In genomic region chr1:2642560-2643413, GRCh38 we compare ENCODE assay signal across 8 cellular contexts. TPM values are rescaled to one million over a fixed set of nuclear protein-coding genes. Genes with fewer than 3 reads are reported as not detected.
DNase-seq lines count a peak whose midpoint lies in the region; ATAC-seq and TF ChIP-seq lines count a peak whose summit lies in the region.

No MANE protein-coding gene starts in this region.

- H3K9me3 ChIP-seq in endodermal cell (ENCODE audit: control insufficient read depth, low read length): peaks cover 15% of the 10 kb centered on the region

- peak overlapping the region; percentile 47 for H3K9ac ChIP-seq in endodermal cell (ENCODE audit: extremely low read depth, low read length, poor library complexity, severe bottlenecking)

- no peaks in the 10 kb centered on the region for H3K27me3 ChIP-seq in endodermal cell (ENCODE audit: control insufficient read depth, insufficient read depth, low read length, poor library complexity, severe bottlenecking)

- H3K4me3 ChIP-seq in endodermal cell (ENCODE audit: low read length): peak overlapping the region; percentile 78

- H3K9me3 Mint-ChIP-seq in endodermal cell: peaks cover 14% of the 10 kb centered on the region
- H3K9me3 Mint-ChIP-seq in mesothelial cell of epicardium: peaks cover 10% of the 10 kb centered on the region

- no peaks in the 10 kb centered on the region for H3K4me1 ChIP-seq in endodermal cell (ENCODE audit: control insufficient read depth, insufficient read depth, low read length)

- H3K36me3 Mint-ChIP-seq in endodermal cell (ENCODE audit: low read depth) (no peaks in the 10 kb centered on the region), mesothelial cell of epicardium (peaks cover 2% of the 10 kb centered on the region)

- peak; percentile 48 for ATAC-seq in GM21367 (IDR thresholded peaks at IDR 0.05; ENCODE audit: unreplicated experiment)

- peaks cover 30% of the 10 kb centered on the region for H3K27me3 Mint-ChIP-seq in endodermal cell (ENCODE audit: insufficient read depth)
- no peaks in the 10 kb centered on the region for H3K27me3 Mint-ChIP-seq in mesothelial cell of epicardium (ENCODE audit: low read depth)

- H3K36me3 ChIP-seq in endodermal cell (ENCODE audit: control insufficient read depth, insufficient read depth, low read length): no peaks in the 10 kb centered on the region

- 14 to 31% methylated on average over 58 to 84 of the region's 84 CpGs for WGBS in endodermal cell (ENCODE audit: insufficient coverage in 1 of 2, insufficient read length in 1 of 2), 2 experiments

- DNase-seq in COR-L47 (lab: John Stamatoyannopoulos, UW) (peak; percentile 89), HUDEP-2 (lab: John Stamatoyannopoulos, UW; ENCODE audit: unreplicated experiment in 76 of 76) (peak in 72 of 76 experiments; percentile 17 to 90 (median 70)), NOMO-1 treated with DMSO at 0.1 percent for 48 hours (lab: John Stamatoyannopoulos, UW; ENCODE audit: unreplicated experiment) (peak; percentile 90), endodermal cell (peak; percentile 97), mesothelial cell of epicardium (ENCODE audit: low spot score in 2 of 2, unreplicated experiment in 2 of 2) (peak; percentile 96 to 97)
- DNase-seq in activated CD8-positive, alpha-beta memory T cell treated with anti-CD3 and anti-CD28 coated beads, Interleukin-2, amount 50 U/mL, for 1 hour (ENCODE audit: extremely low read depth): peak; percentile 88
- DNase-seq in stimulated activated CD8-positive, alpha-beta memory T cell treated with anti-CD3 and anti-CD28 coated beads, Interleukin-15, amount 100 ng/mL, for 24 hours (ENCODE audit: low read depth): peak; percentile 84

- no peak overlapping the region for H3K27ac ChIP-seq in endodermal cell (ENCODE audit: low read depth, low read length)

- H3K4me3 Mint-ChIP-seq in endodermal cell (peak overlapping the region; percentile 73), mesothelial cell of epicardium (peak overlapping the region; percentile 75)

- H3K27ac Mint-ChIP-seq in endodermal cell: no peak overlapping the region
- H3K27ac Mint-ChIP-seq in mesothelial cell of epicardium: peak overlapping the region; percentile 37

- peak; percentile 17 for TF ChIP-seq CTCF in endodermal cell (conservative IDR thresholded peaks at IDR 0.05)
- no peak for TF ChIP-seq CTCF in mesothelial cell of epicardium (IDR thresholded peaks at IDR 0.05; ENCODE audit: unreplicated experiment)

- H3K4me1 Mint-ChIP-seq in endodermal cell (peaks cover 3% of the 10 kb centered on the region), mesothelial cell of epicardium (peaks cover 6% of the 10 kb centered on the region)

RNA-seq across cellular contexts. Expression of gene MMEL1, which starts 10.0 kb away (rescaled TPM):
- total RNA-seq in endodermal cell (under 1 TPM in 1 of 2 donors, not detected in 1; 0.42 TPM), mesothelial cell of epicardium (2.2 to 4.5 TPM (median 3.4 TPM) in 3 replicates)
- polyA plus RNA-seq in endodermal cell (2013, experiment 1 of 2): 3.1 TPM
- 0.79 TPM for polyA plus RNA-seq in endodermal cell (2013, experiment 2 of 2)

RNA-seq across cellular contexts. Expression of gene PRXL2B, which starts 56.2 kb away (rescaled TPM):
- total RNA-seq in endodermal cell: 10 to 100 TPM; 33.4 to 34.4 TPM
- 33.4 TPM for polyA plus RNA-seq in endodermal cell (2013, experiment 1 of 2)
- 29.0 TPM for polyA plus RNA-seq in endodermal cell (2013, experiment 2 of 2)
- total RNA-seq in mesothelial cell of epicardium: 33.4 to 37.1 TPM (median 34.7 TPM) in 3 replicates
